ENCODE assay signal across 10 cellular contexts in genomic region chr17:47957591-47958490, GRCh38. TPM values are rescaled to one million over a fixed set of nuclear protein-coding genes. Genes with fewer than 3 reads are reported as not detected.
DNase-seq lines count a peak whose midpoint lies in the region; ATAC-seq, FAIRE-seq and TF ChIP-seq lines count a peak whose summit lies in the region.
"Had no signal": no experiment of that assay in that cellular context is flagged by ENCODE, and none has a peak within 500 bp of the region (broad histone marks: within the 10 kb centered on the region; RNA-seq: fewer than 3 reads in every experiment).

TSS of gene PRR15L (minus strand) at chr17:47957883. CDS start at chr17:47953234, 4,649 bp downstream.

- WGBS in A549 (ENCODE audit: missing lambda C conversion rate), result 52% methylated on average over 16 of the region's 16 CpGs

- no peak for FAIRE-seq in A549 (lab: Jason Lieb, UNC)

- H3K9me3 Mint-ChIP-seq in activated CD4-positive, alpha-beta memory T cell treated with anti-CD3 and anti-CD28 coated beads, Interleukin-2, amount 10 ng/mL, durations not matched to agents 7 days and 5 days, result no peaks in the 10 kb centered on the region

- H2AFZ ChIP-seq in MM.1S (ENCODE audit: low read length) (peak within 1 kb of the TSS; percentile 32; the same call in 1 of the 2 replicates), PC-9 (no peak within 1 kb of the TSS)

- no peak for TF ChIP-seq RAD21 in A549 (conservative IDR thresholded peaks at IDR 0.05 in 1 of 2, IDR thresholded peaks at IDR 0.05 in 1 of 2)

- H4K20me1 ChIP-seq in MM.1S (ENCODE audit: insufficient read depth, low read length) (no peaks in the 10 kb centered on the region), PC-9 (ENCODE audit: insufficient read depth) (no peaks in the 10 kb centered on the region)

- ATAC-seq in A549 (peak; percentile 17 to 51; a peak in 5 of 6 replicates), GM19351 (IDR thresholded peaks at IDR 0.05; ENCODE audit: unreplicated experiment) (no peak), HG03139 (IDR thresholded peaks at IDR 0.05; ENCODE audit: unreplicated experiment) (no peak), GM18867 (IDR thresholded peaks at IDR 0.05; ENCODE audit: unreplicated experiment) (no peak)
- ATAC-seq: heart left ventricle had no signal

- no TSS peak for BruUV-seq in PC-9 (replicated peaks; lab: Mats Ljungman, UMichigan)

- peak within 1 kb of the TSS; percentile 20; the same call in 1 of the 2 replicates for H3K9ac ChIP-seq in MM.1S (ENCODE audit: low read length)

- H3K36me3 Mint-ChIP-seq in activated CD4-positive, alpha-beta memory T cell treated with anti-CD3 and anti-CD28 coated beads, Interleukin-2, amount 10 ng/mL, durations not matched to agents 7 days and 5 days (ENCODE audit: low read depth), result no peaks in the 10 kb centered on the region

- CTCF ChIA-PET in A549 (lab: Yijun Ruan, JAX), result interaction anchor here (0.8 to 38.7 kb wide), 7 partner anchors 7 to 117 kb away, joined by 3 to 1426 read pairs (median 6); partner anchors contain the start of genes CDK5RAP3, PNPO, PRR15L and SCRN2
- CTCF ChIA-PET in PC-9 (lab: Charles Lee), result interaction anchor here (0.7 to 1.2 kb wide), 4 partner anchors 8 to 768 kb away, joined by 3 to 6 read pairs (median 4); partner anchors contain the start of gene CDK5RAP3
- CTCF ChIA-PET in activated CD4-positive, alpha-beta memory T cell treated with anti-CD3 and anti-CD28 coated beads, Interleukin-2, amount 10 ng/mL, durations not matched to agents 7 days and 5 days (lab: Charles Lee), result interaction anchor here (0.6 to 5.5 kb wide), 3 partner anchors 11 to 495 kb away, joined by 5 to 32 read pairs (median 31); partner anchors contain the start of gene CDK5RAP3

- H3K27me3 ChIP-seq in MM.1S (replicated peaks; ENCODE audit: insufficient read depth, low read length) (no peaks in the 10 kb centered on the region), PC-9 (ENCODE audit: insufficient read depth, low read depth) (no peaks in the 10 kb centered on the region)
- H3K27me3 ChIP-seq: heart left ventricle had no signal

- H3K27ac ChIP-seq in A549, result peak within 1 kb of the TSS; percentile 72 to 75
- H3K27ac ChIP-seq in MM.1S (ENCODE audit: low read length), result peak within 1 kb of the TSS; percentile 61; the same call in 1 of the 2 replicates
- peak within 1 kb of the TSS; percentile 88 for H3K27ac ChIP-seq in PC-9
- H3K27ac ChIP-seq: heart left ventricle had no signal

- TF ChIP-seq POLR2A in A549 (IDR thresholded peaks at IDR 0.05; ENCODE audit: low read length), result no peak

- peak within 1 kb of the TSS; percentile 71 for H3K4me2 ChIP-seq in A549
- H3K4me2 ChIP-seq in MM.1S (ENCODE audit: low read depth, low read length), result peak within 1 kb of the TSS; percentile 62
- peak within 1 kb of the TSS; percentile 88 for H3K4me2 ChIP-seq in PC-9

- TF ChIP-seq EP300 in A549 (IDR thresholded peaks at IDR 0.05), result no peak

- POLR2A ChIA-PET in A549 (lab: Yijun Ruan, JAX), result interaction anchor here (0.7 to 2.0 kb wide), 5 partner anchors 9 to 126 kb away, joined by 3 to 7 read pairs (median 4); partner anchors contain the start of genes LRRC46, MRPL10 and SP2
- POLR2A ChIA-PET in PC-9 (lab: Charles Lee; ENCODE audit: unreplicated experiment), result interaction anchor here (0.5 to 1.1 kb wide), 5 partner anchors 11 to 1689 kb away, joined by 4 to 24 read pairs (median 7); partner anchors contain the start of gene NFE2L1
- POLR2A ChIA-PET in activated CD4-positive, alpha-beta memory T cell treated with anti-CD3 and anti-CD28 coated beads, Interleukin-2, amount 10 ng/mL, durations not matched to agents 7 days and 5 days (lab: Charles Lee), result interaction anchor here (0.7 to 1.8 kb wide), 2 partner anchors 13 to 42 kb away, joined by 3 to 10 read pairs; partner anchors contain the start of gene CDK5RAP3

- H3K36me3 ChIP-seq in MM.1S (replicated peaks; ENCODE audit: insufficient read depth, low read length), result no peaks in the 10 kb centered on the region
- H3K36me3 ChIP-seq in PC-9 (ENCODE audit: low read depth), result no peaks in the 10 kb centered on the region
- H3K36me3 ChIP-seq: heart left ventricle had no signal

- DNase-seq in A549 (ENCODE audit: low read depth in 1 of 2, low spot score in 1 of 2), result no peak
- peak; percentile 73 for DNase-seq in MM.1S
- DNase-seq in PC-9, result peak; percentile 76 to 93
- DNase-seq in left kidney (ENCODE audit: low read depth, low spot score), result peak; percentile 83
- no peak for DNase-seq in activated CD4-positive, alpha-beta memory T cell treated with anti-CD3 and anti-CD28 coated beads, Interleukin-2, amount 10 ng/mL, durations not matched to agents 7 days and 5 days
- DNase-seq: heart left ventricle, KG1 had no signal

- H3K4me1 ChIP-seq in A549 (peaks cover 32% of the 10 kb centered on the region), MM.1S (ENCODE audit: low read length) (peaks cover 20% of the 10 kb centered on the region), PC-9 (replicated peaks; ENCODE audit: insufficient read depth) (peaks cover 62% of the 10 kb centered on the region)
- H3K4me1 ChIP-seq: heart left ventricle had no signal

- intact Hi-C loops in PC-9 (cut with micrococcal nuclease; ENCODE audit: unreplicated experiment), result no loop called here

- TF ChIP-seq CTCF in A549 (IDR thresholded peaks at IDR 0.05), result no peak
- no peak for TF ChIP-seq CTCF in MM.1S (IDR thresholded peaks at IDR 0.05; ENCODE audit: low read length)
- no peak for TF ChIP-seq CTCF in PC-9 (conservative IDR thresholded peaks at IDR 0.05)

- H3K4me1 Mint-ChIP-seq in activated CD4-positive, alpha-beta memory T cell treated with anti-CD3 and anti-CD28 coated beads, Interleukin-2, amount 10 ng/mL, durations not matched to agents 7 days and 5 days, result no peaks in the 10 kb centered on the region

- H3K4me3 ChIP-seq in A549 (peak within 1 kb of the TSS; percentile 22; the same call in 2 of the 3 replicates), MM.1S (ENCODE audit: low read length) (0 out of 2 replicates have a peak within 1 kb of the TSS, but pooled peaks have one; percentile 7), PC-9 (peak within 1 kb of the TSS; percentile 48)
- H3K4me3 ChIP-seq: heart left ventricle had no signal

- no peaks in the 10 kb centered on the region for H3K9me3 ChIP-seq in A549
- no peaks in the 10 kb centered on the region for H3K9me3 ChIP-seq in MM.1S (replicated peaks; ENCODE audit: insufficient read depth, low read length)
- no peaks in the 10 kb centered on the region for H3K9me3 ChIP-seq in PC-9 (ENCODE audit: insufficient read depth, low read depth)

- no peak within 1 kb of the TSS for H3K27ac Mint-ChIP-seq in activated CD4-positive, alpha-beta memory T cell treated with anti-CD3 and anti-CD28 coated beads, Interleukin-2, amount 10 ng/mL, durations not matched to agents 7 days and 5 days

- H3F3A ChIP-seq in MM.1S (ENCODE audit: insufficient read depth, low read length) (no peaks in the 10 kb centered on the region), PC-9 (ENCODE audit: insufficient read depth, low read depth) (peaks cover 24% of the 10 kb centered on the region; the same call in 1 of the 2 replicates)

- H3K79me2 ChIP-seq in MM.1S (ENCODE audit: low read length), result no peaks in the 10 kb centered on the region
- peaks cover 25% of the 10 kb centered on the region; the same call in 1 of the 2 replicates for H3K79me2 ChIP-seq in PC-9 (ENCODE audit: low read depth)

- no peaks in the 10 kb centered on the region for H3K9me2 ChIP-seq in MM.1S (replicated peaks; ENCODE audit: insufficient read depth, low read length)
- H3K9me2 ChIP-seq in PC-9 (ENCODE audit: insufficient read depth), result no peaks in the 10 kb centered on the region

- H3K4me3 Mint-ChIP-seq in activated CD4-positive, alpha-beta memory T cell treated with anti-CD3 and anti-CD28 coated beads, Interleukin-2, amount 10 ng/mL, durations not matched to agents 7 days and 5 days, result no peak within 1 kb of the TSS

- H3K27me3 Mint-ChIP-seq in activated CD4-positive, alpha-beta memory T cell treated with anti-CD3 and anti-CD28 coated beads, Interleukin-2, amount 10 ng/mL, durations not matched to agents 7 days and 5 days, result peaks cover 2% of the 10 kb centered on the region

TF ChIP-seq in A549, 52 proteins besides CTCF, POLR2A, EP300 and RAD21:
- TF ChIP-seq HOXB13 (CRISPR knock-in tag; IDR thresholded peaks at IDR 0.05; ENCODE audit: low read depth), result no peak

RNA-seq across cellular contexts. Expression of gene PRR15L, which starts in this region (rescaled TPM):
- polyA plus RNA-seq in A549 (2011; rRNA removed), result 2.2 and 3.7 TPM in 2 replicates
- 0.25 and 0.36 TPM in 2 replicates for polyA plus RNA-seq in A549 (2012; cell fraction: cytosol; rRNA removed)
- 0.26 and 0.31 TPM in 2 replicates for polyA plus RNA-seq in A549 (2012; cell fraction: nucleus; rRNA removed)
- 0.88 to 1.6 TPM (median 1.1 TPM) in 3 replicates for polyA plus RNA-seq in A549 (2017; fragmentation: RNase III; extraction: RNeasy Plus Mini Kit Qiagen cat#74134 plus additional on column Dnase treatment)
- polyA minus RNA-seq in A549 (2011; rRNA and poly(A)+ RNA removed), result 2.3 and 3.1 TPM in 2 replicates
- total RNA-seq in PC-9 (2021), result 5.3 and 6.2 TPM in 2 replicates
- not detected for total RNA-seq in activated CD4-positive, alpha-beta memory T cell treated with anti-CD3 and anti-CD28 coated beads, Interleukin-2, amount 10 ng/mL, durations not matched to agents 7 days and 5 days

Comparison
In these comparisons a context has a peak if more than half of its experiments do, and no peak if none do; other contexts are left out.
1. ATAC-seq: peak in A549 (2 of 2); none in GM19351 (single experiment), HG03139 (single experiment) and GM18867 (single experiment).
2. DNase-seq: peak in MM.1S (single experiment), PC-9 (2 of 2) and left kidney (single experiment); none in A549 (0 of 2) and activated CD4-positive, alpha-beta memory T cell treated with anti-CD3 and anti-CD28 coated beads, Interleukin-2, amount 10 ng/mL, durations not matched to agents 7 days and 5 days (single experiment).
3. Peak in every context shown above with its lines, with median percentiles within 50 percentile points of each other: H3K27ac ChIP-seq, H3K4me2 ChIP-seq and H3K4me3 ChIP-seq.